ENCODE assay signal across 13 cellular contexts in the genomic region with DNA sequence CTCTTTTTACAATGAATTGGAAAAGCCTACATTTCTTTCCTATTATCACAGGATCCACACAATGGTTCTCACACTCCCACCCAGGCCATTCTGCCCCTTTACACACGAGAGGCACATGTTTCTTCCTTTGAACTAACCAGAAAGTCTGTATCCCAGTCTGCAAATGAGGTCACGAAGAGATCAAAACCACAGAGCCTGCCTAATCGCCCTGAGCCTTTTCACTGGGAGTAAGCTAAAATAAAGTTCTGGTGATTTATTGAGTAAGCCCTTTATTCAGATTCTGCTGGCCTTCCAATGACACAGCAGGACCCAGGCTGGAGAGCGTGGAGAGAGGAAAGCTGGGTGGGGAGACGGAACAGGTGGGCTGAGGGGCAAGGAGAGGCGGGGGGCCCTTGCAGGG.
A peak's percentile ranks its signal among the peaks of the same experiment; 100 is the strongest.
DNase-seq lines count a peak whose midpoint lies in the region; ATAC-seq, FAIRE-seq and TF ChIP-seq lines count a peak whose summit lies in the region.
"Had no signal": no experiment of that assay in that cellular context is flagged by ENCODE, and none has a peak within 500 bp of the region (broad histone marks: within the 10 kb centered on the region; RNA-seq: fewer than 3 reads in every experiment).

No MANE protein-coding gene starts in this region.

- no peak for FAIRE-seq in kidney (lab: Jason Lieb, UNC)

- no peaks in the 10 kb centered on the region for H3K9me3 Mint-ChIP-seq in activated CD4-positive, alpha-beta T cell treated with anti-CD3 and anti-CD28 coated beads, Interleukin-2, amount 10 ng/mL, durations not matched to agents 7 days and 5 days
- H3K9me3 Mint-ChIP-seq in stimulated activated naive CD8-positive, alpha-beta T cell treated with anti-CD3 and anti-CD28 coated beads, Interleukin-15, Interleukin-2, amounts not matched to agents 100 ng/mL and 50 ng/mL, for 24 hours: no peaks in the 10 kb centered on the region
- no peaks in the 10 kb centered on the region for H3K9me3 Mint-ChIP-seq in HFFc6
- H3K9me3 Mint-ChIP-seq: stimulated activated memory B cell treated with anti-CD40 and anti-IgM and Interleukin-4, amounts not matched to agents 10 μg/mL and 1 μg/mL and 100 μg/mL, for 72 hours; T-helper 1 cell treated with Interleukin-12 subunit alpha and Interleukin-12 subunit beta and Interleukin-4 antibody, amounts not matched to agents 30 μg/mL and 1 μg/mL, for 36 hours had no signal

- H3K36me3 Mint-ChIP-seq in activated CD4-positive, alpha-beta T cell treated with anti-CD3 and anti-CD28 coated beads, Interleukin-2, amount 10 ng/mL, durations not matched to agents 7 days and 5 days (ENCODE audit: low read depth): no peaks in the 10 kb centered on the region
- H3K36me3 Mint-ChIP-seq in stimulated activated naive CD8-positive, alpha-beta T cell treated with anti-CD3 and anti-CD28 coated beads, Interleukin-15, Interleukin-2, amounts not matched to agents 100 ng/mL and 50 ng/mL, for 24 hours (ENCODE audit: low read depth): peaks cover 13% of the 10 kb centered on the region
- H3K36me3 Mint-ChIP-seq in HFFc6 (ENCODE audit: low read depth): peaks cover 12% of the 10 kb centered on the region

- peak overlapping the region; percentile 16 for H3K27ac Mint-ChIP-seq in activated CD4-positive, alpha-beta T cell treated with anti-CD3 and anti-CD28 coated beads, Interleukin-2, amount 10 ng/mL, durations not matched to agents 7 days and 5 days
- no peak overlapping the region for H3K27ac Mint-ChIP-seq in stimulated activated naive CD8-positive, alpha-beta T cell treated with anti-CD3 and anti-CD28 coated beads, Interleukin-15, Interleukin-2, amounts not matched to agents 100 ng/mL and 50 ng/mL, for 24 hours
- H3K27ac Mint-ChIP-seq in HFFc6: no peak overlapping the region
- H3K27ac Mint-ChIP-seq: stimulated activated memory B cell treated with anti-CD40 and anti-IgM and Interleukin-4, amounts not matched to agents 10 μg/mL and 1 μg/mL and 100 μg/mL, for 72 hours; T-helper 1 cell treated with Interleukin-12 subunit alpha and Interleukin-12 subunit beta and Interleukin-4 antibody, amounts not matched to agents 30 μg/mL and 1 μg/mL, for 36 hours had no signal

- POLR2A ChIA-PET in activated CD4-positive, alpha-beta T cell treated with anti-CD3 and anti-CD28 coated beads, Interleukin-2, amount 10 ng/mL, durations not matched to agents 7 days and 5 days (lab: Charles Lee): no interaction called here

- no peak for TF ChIP-seq CTCF in kidney (IDR thresholded peaks at IDR 0.05; ENCODE audit: borderline replicate concordance, extremely low read depth, insufficient read depth)
- TF ChIP-seq CTCF in HFFc6 (IDR thresholded peaks at IDR 0.05): no peak

- CTCF ChIA-PET in activated CD4-positive, alpha-beta T cell treated with anti-CD3 and anti-CD28 coated beads, Interleukin-2, amount 10 ng/mL, durations not matched to agents 7 days and 5 days (lab: Charles Lee): interaction anchor here (0.6 kb wide), 1 partner anchor 155 kb away, joined by 9 read pairs; no protein-coding TSS in a partner anchor

- no peak overlapping the region for H3K9ac ChIP-seq in kidney (ENCODE audit: low read length in 2 of 2)

- no peak for DNase-seq in activated CD4-positive, alpha-beta T cell treated with anti-CD3 and anti-CD28 coated beads, Interleukin-2, amount 10 ng/mL, durations not matched to agents 7 days and 5 days
- no peak for DNase-seq in activated CD4-positive, alpha-beta T cell treated with anti-CD3 and anti-CD28 coated beads, Interleukin-2, amount 50 U/mL, for 48 hours
- DNase-seq in amniotic epithelial cell (ENCODE audit: low read depth): peak; percentile 77
- DNase-seq in kidney: no peak
- DNase-seq in cortex of kidney (lab: John Stamatoyannopoulos, UW): no peak
- no peak for DNase-seq in HFFc6
- DNase-seq: caudate nucleus, NCI-H1092 had no signal

- H3K27me3 Mint-ChIP-seq in activated CD4-positive, alpha-beta T cell treated with anti-CD3 and anti-CD28 coated beads, Interleukin-2, amount 10 ng/mL, durations not matched to agents 7 days and 5 days: no peaks in the 10 kb centered on the region
- no peaks in the 10 kb centered on the region for H3K27me3 Mint-ChIP-seq in stimulated activated naive CD8-positive, alpha-beta T cell treated with anti-CD3 and anti-CD28 coated beads, Interleukin-15, Interleukin-2, amounts not matched to agents 100 ng/mL and 50 ng/mL, for 24 hours
- H3K27me3 Mint-ChIP-seq in HFFc6 (ENCODE audit: insufficient read depth): no peaks in the 10 kb centered on the region; the same call in 1 of the 2 replicates
- H3K27me3 Mint-ChIP-seq: stimulated activated memory B cell treated with anti-CD40 and anti-IgM and Interleukin-4, amounts not matched to agents 10 μg/mL and 1 μg/mL and 100 μg/mL, for 72 hours had no signal

- intact Hi-C loops in kidney (cut with DNase I): no loop called here

- H3K9me3 ChIP-seq in kidney (ENCODE audit: control insufficient read depth in 1 of 2, low read length in 2 of 2): no peaks in the 10 kb centered on the region

- H3K27ac ChIP-seq in kidney (ENCODE audit: low read depth in 2 of 2, low read length in 2 of 2): peak overlapping the region; percentile 27 to 64
- H3K27ac ChIP-seq: HL-60 had no signal

- H3K4me1 ChIP-seq in kidney (ENCODE audit: control insufficient read depth in 1 of 2, insufficient read depth in 1 of 2, low read depth in 1 of 2, low read length in 2 of 2): peaks cover 0 to 7% of the 10 kb centered on the region in 2 donors

- H3K4me3 Mint-ChIP-seq in activated CD4-positive, alpha-beta T cell treated with anti-CD3 and anti-CD28 coated beads, Interleukin-2, amount 10 ng/mL, durations not matched to agents 7 days and 5 days: no peak overlapping the region
- H3K4me3 Mint-ChIP-seq in stimulated activated naive CD8-positive, alpha-beta T cell treated with anti-CD3 and anti-CD28 coated beads, Interleukin-15, Interleukin-2, amounts not matched to agents 100 ng/mL and 50 ng/mL, for 24 hours: peak overlapping the region; percentile 6
- no peak overlapping the region for H3K4me3 Mint-ChIP-seq in HFFc6
- H3K4me3 Mint-ChIP-seq: stimulated activated memory B cell treated with anti-CD40 and anti-IgM and Interleukin-4, amounts not matched to agents 10 μg/mL and 1 μg/mL and 100 μg/mL, for 72 hours; T-helper 1 cell treated with Interleukin-12 subunit alpha and Interleukin-12 subunit beta and Interleukin-4 antibody, amounts not matched to agents 30 μg/mL and 1 μg/mL, for 36 hours had no signal

- peaks cover 3 to 10% of the 10 kb centered on the region in 2 donors for H3K36me3 ChIP-seq in kidney (ENCODE audit: control insufficient read depth in 1 of 2, insufficient read depth in 2 of 2, low read length in 2 of 2)

- no peak overlapping the region for H3K4me3 ChIP-seq in kidney (ENCODE audit: low read length in 2 of 2)

- ATAC-seq in HG02642 (IDR thresholded peaks at IDR 0.05; ENCODE audit: poor library complexity, unreplicated experiment): no peak
- ATAC-seq: stimulated activated memory B cell treated with anti-CD40 and anti-IgM and Interleukin-4, amounts not matched to agents 10 μg/mL and 1 μg/mL and 100 μg/mL, for 72 hours had no signal

- peaks cover 4% of the 10 kb centered on the region for H3K4me1 Mint-ChIP-seq in activated CD4-positive, alpha-beta T cell treated with anti-CD3 and anti-CD28 coated beads, Interleukin-2, amount 10 ng/mL, durations not matched to agents 7 days and 5 days
- peaks cover 9% of the 10 kb centered on the region for H3K4me1 Mint-ChIP-seq in stimulated activated naive CD8-positive, alpha-beta T cell treated with anti-CD3 and anti-CD28 coated beads, Interleukin-15, Interleukin-2, amounts not matched to agents 100 ng/mL and 50 ng/mL, for 24 hours (ENCODE audit: low read depth)
- H3K4me1 Mint-ChIP-seq in HFFc6 (ENCODE audit: low read depth): peaks cover 19% of the 10 kb centered on the region
